10 cellular contexts compared by ENCODE assay signal in genomic region chr6:33414592-33415271, GRCh38. TPM values are rescaled to one million over a fixed set of nuclear protein-coding genes. Genes with fewer than 3 reads are reported as not detected.
DNase-seq lines count a peak whose midpoint lies in the region; ATAC-seq and TF ChIP-seq lines count a peak whose summit lies in the region.
"Had no signal": no experiment of that assay in that cellular context is flagged by ENCODE, and none has a peak within 500 bp of the region (broad histone marks: within the 10 kb centered on the region; RNA-seq: fewer than 3 reads in every experiment).

No MANE protein-coding gene starts in this region.

- no peak overlapping the region for H3K4me3 ChIP-seq in CD4-positive, CD25-positive, alpha-beta regulatory T cell (ENCODE audit: low read depth, low read length)

- H3K27ac Mint-ChIP-seq in CD4-positive, CD25-positive, alpha-beta regulatory T cell = peak overlapping the region; percentile 46 to 99 (median 72)
- H3K27ac Mint-ChIP-seq in H9 (peak overlapping the region; percentile 55 to 84 (median 82); a peak in 4 of 7 replicates), memory B cell (peak overlapping the region; percentile 92)
- peak overlapping the region; percentile 45 for H3K27ac Mint-ChIP-seq in activated T-helper 1 cell treated with anti-CD3 and anti-CD28 coated beads, Interleukin-12 subunit alpha, Interleukin-12 subunit beta, Interleukin-2, Interleukin-4 antibody, amounts not matched to agents 30 ng/mL and 10 ng/mL and 1 ng/mL, durations not matched to agents 14 hours and 24 hours and 36 hours

- H3K4me2 ChIP-seq in H9 (ENCODE audit: insufficient read depth, insufficient read length, low read length) = no peak overlapping the region

- H3K56ac ChIP-seq in H9 (ENCODE audit: insufficient read length, low read depth, low read length) = no peak overlapping the region

- no CpG with 5 or more reads among the region's 12 CpGs for WGBS in H9 (ENCODE audit: extremely low coverage, insufficient read length, low lambda C conversion rate)

- no peak overlapping the region for H3K4ac ChIP-seq in H9 (ENCODE audit: low read depth, low read length)

- H2BK120ac ChIP-seq in H9 (ENCODE audit: low read depth, low read length, poor library complexity, severe bottlenecking) = no peak overlapping the region

- no peak overlapping the region for H3K18ac ChIP-seq in H9 (ENCODE audit: insufficient read length, low read depth, low read length)

- no peak overlapping the region for H4K5ac ChIP-seq in H9 (ENCODE audit: insufficient read length, low read depth, low read length)

- peaks cover 9% of the 10 kb centered on the region for H3K27me3 Mint-ChIP-seq in CD4-positive, CD25-positive, alpha-beta regulatory T cell
- H3K27me3 Mint-ChIP-seq in H9 (ENCODE audit: low read depth) = peaks cover 1% of the 10 kb centered on the region
- H3K27me3 Mint-ChIP-seq in activated T-helper 1 cell treated with anti-CD3 and anti-CD28 coated beads, Interleukin-12 subunit alpha, Interleukin-12 subunit beta, Interleukin-2, Interleukin-4 antibody, amounts not matched to agents 30 ng/mL and 10 ng/mL and 1 ng/mL, durations not matched to agents 14 hours and 24 hours and 36 hours (ENCODE audit: insufficient read depth) = no peaks in the 10 kb centered on the region
- no peaks in the 10 kb centered on the region for H3K27me3 Mint-ChIP-seq in memory B cell

- peaks cover 79% of the 10 kb centered on the region for H3K4me1 ChIP-seq in CD4-positive, CD25-positive, alpha-beta regulatory T cell (ENCODE audit: control insufficient read depth, insufficient read depth, low read length, poor library complexity, severe bottlenecking)
- peaks cover 3% of the 10 kb centered on the region; the same call in 1 of the 2 replicates for H3K4me1 ChIP-seq in H9 (ENCODE audit: insufficient read depth, low read length)

- no peak overlapping the region for H3K9ac ChIP-seq in H9 (ENCODE audit: extremely low read depth, insufficient read length, low read length)

- no peak overlapping the region for H2BK5ac ChIP-seq in H9 (ENCODE audit: insufficient read length, low read length)

- H3K36me3 ChIP-seq in CD4-positive, CD25-positive, alpha-beta regulatory T cell (ENCODE audit: control insufficient read depth, insufficient read depth, low read length) = peaks cover 39% of the 10 kb centered on the region

- no peak for DNase-seq in CD4-positive, CD25-positive, alpha-beta regulatory T cell
- peak; percentile 41 for DNase-seq in H9
- DNase-seq in activated T-helper 1 cell treated with anti-CD3 and anti-CD28 coated beads, Interleukin-12 subunit alpha, Interleukin-12 subunit beta, Interleukin-2, Interleukin-4 antibody, amounts not matched to agents 30 ng/mL and 10 ng/mL and 1 ng/mL, durations not matched to agents 14 hours and 24 hours and 36 hours (ENCODE audit: low spot score) = no peak
- DNase-seq in memory B cell (ENCODE audit: low spot score in 2 of 2) = peak in 1 of 2 donors; percentile 61
- DNase-seq in NCI-H2171 treated with DMSO at 0.1 percent for 48 hours (lab: John Stamatoyannopoulos, UW) = no peak
- DNase-seq: KG1, T-helper 9 cell had no signal

- H3K27ac ChIP-seq in CD4-positive, CD25-positive, alpha-beta regulatory T cell (ENCODE audit: insufficient read depth, low read length, poor library complexity, severe bottlenecking) = peak overlapping the region; percentile 28
- H3K27ac ChIP-seq in H9 (ENCODE audit: insufficient read length, low read depth, low read length) = no peak overlapping the region

- H4K20me1 ChIP-seq in H9 (ENCODE audit: control insufficient read depth, insufficient read depth, insufficient read length) = no peaks in the 10 kb centered on the region

- no peak overlapping the region for H2BK20ac ChIP-seq in H9 (ENCODE audit: low read depth, low read length, poor library complexity, severe bottlenecking)

- H2AFZ ChIP-seq in H9 (ENCODE audit: low read length) = no peak overlapping the region

- H2AK5ac ChIP-seq in H9 (ENCODE audit: insufficient read length, low read length) = no peak overlapping the region

- intact Hi-C loops in activated T-helper 1 cell treated with anti-CD3 and anti-CD28 coated beads, Interleukin-12 subunit alpha, Interleukin-12 subunit beta, Interleukin-2, Interleukin-4 antibody, amounts not matched to agents 30 ng/mL and 10 ng/mL and 1 ng/mL, durations not matched to agents 14 hours and 24 hours and 36 hours (cut with micrococcal nuclease) = loop anchor here (10.0 kb wide), 3 partner anchors 370 to 1240 kb away; partner anchors contain the start of genes AGPAT1, LEMD2, PSMB8 and RNF5

- no peaks in the 10 kb centered on the region for H3K9me3 ChIP-seq in CD4-positive, CD25-positive, alpha-beta regulatory T cell (ENCODE audit: control insufficient read depth in 2 of 2, low read length in 2 of 2)
- no peaks in the 10 kb centered on the region for H3K9me3 ChIP-seq in H9 (ENCODE audit: control insufficient read depth, low read depth, low read length)

- H2BK15ac ChIP-seq in H9 (ENCODE audit: low read depth, low read length) = no peak overlapping the region

- no peak overlapping the region for H4K91ac ChIP-seq in H9 (ENCODE audit: insufficient read length, low read depth, low read length)

- H3K36me3 Mint-ChIP-seq in CD4-positive, CD25-positive, alpha-beta regulatory T cell = peaks cover 31% of the 10 kb centered on the region
- H3K36me3 Mint-ChIP-seq in H9 (ENCODE audit: insufficient read depth in 1 of 3, low read depth in 3 of 3) = peaks cover 30 to 54% (median 52%) of the 10 kb centered on the region in 3 experiments
- peaks cover 29% of the 10 kb centered on the region for H3K36me3 Mint-ChIP-seq in activated T-helper 1 cell treated with anti-CD3 and anti-CD28 coated beads, Interleukin-12 subunit alpha, Interleukin-12 subunit beta, Interleukin-2, Interleukin-4 antibody, amounts not matched to agents 30 ng/mL and 10 ng/mL and 1 ng/mL, durations not matched to agents 14 hours and 24 hours and 36 hours (ENCODE audit: low read depth)
- H3K36me3 Mint-ChIP-seq in memory B cell = peaks cover 22% of the 10 kb centered on the region

- no peaks in the 10 kb centered on the region for H3K9me3 Mint-ChIP-seq in CD4-positive, CD25-positive, alpha-beta regulatory T cell
- H3K9me3 Mint-ChIP-seq in H9 = no peaks in the 10 kb centered on the region
- no peaks in the 10 kb centered on the region for H3K9me3 Mint-ChIP-seq in activated T-helper 1 cell treated with anti-CD3 and anti-CD28 coated beads, Interleukin-12 subunit alpha, Interleukin-12 subunit beta, Interleukin-2, Interleukin-4 antibody, amounts not matched to agents 30 ng/mL and 10 ng/mL and 1 ng/mL, durations not matched to agents 14 hours and 24 hours and 36 hours
- H3K9me3 Mint-ChIP-seq in memory B cell = no peaks in the 10 kb centered on the region

- peak; percentile 64 for TF ChIP-seq CTCF in H9 (conservative IDR thresholded peaks at IDR 0.05)

- no peaks in the 10 kb centered on the region for H3K27me3 ChIP-seq in CD4-positive, CD25-positive, alpha-beta regulatory T cell (ENCODE audit: control insufficient read depth, insufficient read depth, low read length)
- no peaks in the 10 kb centered on the region for H3K27me3 ChIP-seq in H9 (ENCODE audit: insufficient read depth, low read length)

- H3K79me1 ChIP-seq in H9 (ENCODE audit: insufficient read depth, low read depth, low read length, poor library complexity, severe bottlenecking) = no peaks in the 10 kb centered on the region

- no peak overlapping the region for H3K14ac ChIP-seq in H9 (ENCODE audit: insufficient read depth, low read length)

- H3K4me3 Mint-ChIP-seq in CD4-positive, CD25-positive, alpha-beta regulatory T cell = peak overlapping the region in 3 of 4 donors; percentile 29 to 94 (median 60)
- H3K4me3 Mint-ChIP-seq in H9 = peak overlapping the region; percentile 30 to 35; a peak in 4 of 5 replicates
- peak overlapping the region; percentile 6 for H3K4me3 Mint-ChIP-seq in activated T-helper 1 cell treated with anti-CD3 and anti-CD28 coated beads, Interleukin-12 subunit alpha, Interleukin-12 subunit beta, Interleukin-2, Interleukin-4 antibody, amounts not matched to agents 30 ng/mL and 10 ng/mL and 1 ng/mL, durations not matched to agents 14 hours and 24 hours and 36 hours
- H3K4me3 Mint-ChIP-seq in memory B cell = peak overlapping the region; percentile 37

- no peak overlapping the region for H3T11ph ChIP-seq in H9 (ENCODE audit: low read length)

- peaks cover 25% of the 10 kb centered on the region for H3K23me2 ChIP-seq in H9 (ENCODE audit: insufficient read length, low read depth, low read length, poor library complexity, severe bottlenecking)

- peaks cover 22 to 84% (median 59%) of the 10 kb centered on the region in 4 donors for H3K4me1 Mint-ChIP-seq in CD4-positive, CD25-positive, alpha-beta regulatory T cell
- H3K4me1 Mint-ChIP-seq in H9 = peaks cover 44 to 56% of the 10 kb centered on the region in 2 experiments
- peaks cover 76% of the 10 kb centered on the region for H3K4me1 Mint-ChIP-seq in activated T-helper 1 cell treated with anti-CD3 and anti-CD28 coated beads, Interleukin-12 subunit alpha, Interleukin-12 subunit beta, Interleukin-2, Interleukin-4 antibody, amounts not matched to agents 30 ng/mL and 10 ng/mL and 1 ng/mL, durations not matched to agents 14 hours and 24 hours and 36 hours (ENCODE audit: low read depth)
- peaks cover 55% of the 10 kb centered on the region for H3K4me1 Mint-ChIP-seq in memory B cell

- ATAC-seq in CD4-positive, CD25-positive, alpha-beta regulatory T cell (ENCODE audit: low read depth in 2 of 2) = no peak
- no peak for ATAC-seq in memory B cell (ENCODE audit: low read depth)
- ATAC-seq in HG03469 (IDR thresholded peaks at IDR 0.05; ENCODE audit: unreplicated experiment) = no peak
- ATAC-seq in HG03378 (IDR thresholded peaks at IDR 0.05; ENCODE audit: unreplicated experiment) = no peak
- no peak for ATAC-seq in GM21447 (IDR thresholded peaks at IDR 0.05; ENCODE audit: unreplicated experiment)

- no peak overlapping the region for H4K8ac ChIP-seq in H9 (replicated peaks; ENCODE audit: insufficient read length, low read depth, low read length)

- no peak overlapping the region for H3K23ac ChIP-seq in H9 (ENCODE audit: insufficient read length, low read depth, low read length)

- H3K79me2 ChIP-seq in H9 (ENCODE audit: insufficient read depth, low read length) = peaks cover 10% of the 10 kb centered on the region; the same call in 1 of the 2 replicates

- no peak overlapping the region for H2BK12ac ChIP-seq in H9 (ENCODE audit: insufficient read length, low read depth, low read length)

RNA-seq across cellular contexts. Expression of gene CUTA, which starts 3.2 kb away (rescaled TPM):
- total RNA-seq in CD4-positive, CD25-positive, alpha-beta regulatory T cell = 202 TPM
- polyA plus RNA-seq in CD4-positive, CD25-positive, alpha-beta regulatory T cell = 100 to 1,000 TPM; 435 to 529 (median 489) TPM
- 257 and 264 TPM in 2 replicates for total RNA-seq in H9 (2021)
- total RNA-seq in activated T-helper 1 cell treated with anti-CD3 and anti-CD28 coated beads, Interleukin-12 subunit alpha, Interleukin-12 subunit beta, Interleukin-2, Interleukin-4 antibody, amounts not matched to agents 30 ng/mL and 10 ng/mL and 1 ng/mL, durations not matched to agents 14 hours and 24 hours and 36 hours = 131 and 137 TPM in 2 replicates

RNA-seq across cellular contexts. Expression of gene PHF1, which starts 3.9 kb away (rescaled TPM):
- total RNA-seq in CD4-positive, CD25-positive, alpha-beta regulatory T cell = 403 TPM
- 10 to 100 TPM; 41.5 to 72.2 (median 64.1) TPM for polyA plus RNA-seq in CD4-positive, CD25-positive, alpha-beta regulatory T cell
- total RNA-seq in H9 (2021) = 49.8 and 56.8 TPM in 2 replicates
- 28.7 and 38.8 TPM in 2 replicates for total RNA-seq in activated T-helper 1 cell treated with anti-CD3 and anti-CD28 coated beads, Interleukin-12 subunit alpha, Interleukin-12 subunit beta, Interleukin-2, Interleukin-4 antibody, amounts not matched to agents 30 ng/mL and 10 ng/mL and 1 ng/mL, durations not matched to agents 14 hours and 24 hours and 36 hours

RNA-seq across cellular contexts. Expression of gene SYNGAP1, which starts 5.1 kb away (rescaled TPM):
- 81.4 TPM for total RNA-seq in CD4-positive, CD25-positive, alpha-beta regulatory T cell
- polyA plus RNA-seq in CD4-positive, CD25-positive, alpha-beta regulatory T cell = under 1 TPM; 0.48 to 0.82 (median 0.63) TPM
- 111 and 121 TPM in 2 replicates for total RNA-seq in H9 (2021)
- 37.1 and 56.6 TPM in 2 replicates for total RNA-seq in activated T-helper 1 cell treated with anti-CD3 and anti-CD28 coated beads, Interleukin-12 subunit alpha, Interleukin-12 subunit beta, Interleukin-2, Interleukin-4 antibody, amounts not matched to agents 30 ng/mL and 10 ng/mL and 1 ng/mL, durations not matched to agents 14 hours and 24 hours and 36 hours

RNA-seq across cellular contexts. Expression of gene KIFC1, which starts 23.1 kb away (rescaled TPM):
- 8.7 TPM for total RNA-seq in CD4-positive, CD25-positive, alpha-beta regulatory T cell
- 1 to 10 TPM in 3 of 4 donors, under 1 TPM in 1; 0.41 to 3.9 (median 1.3) TPM for polyA plus RNA-seq in CD4-positive, CD25-positive, alpha-beta regulatory T cell
- total RNA-seq in H9 (2021) = 73.1 and 73.8 TPM in 2 replicates
- 54.7 and 59.6 TPM in 2 replicates for total RNA-seq in activated T-helper 1 cell treated with anti-CD3 and anti-CD28 coated beads, Interleukin-12 subunit alpha, Interleukin-12 subunit beta, Interleukin-2, Interleukin-4 antibody, amounts not matched to agents 30 ng/mL and 10 ng/mL and 1 ng/mL, durations not matched to agents 14 hours and 24 hours and 36 hours

RNA-seq across cellular contexts. Expression of gene ZBTB9, which starts 39.6 kb away (rescaled TPM):
- 8.6 TPM for total RNA-seq in CD4-positive, CD25-positive, alpha-beta regulatory T cell
- polyA plus RNA-seq in CD4-positive, CD25-positive, alpha-beta regulatory T cell = 10 to 100 TPM in 1 of 4 donors, 1 to 10 TPM in 3; 4.5 to 11.7 (median 6.8) TPM
- 48.1 and 53.1 TPM in 2 replicates for total RNA-seq in H9 (2021)
- total RNA-seq in activated T-helper 1 cell treated with anti-CD3 and anti-CD28 coated beads, Interleukin-12 subunit alpha, Interleukin-12 subunit beta, Interleukin-2, Interleukin-4 antibody, amounts not matched to agents 30 ng/mL and 10 ng/mL and 1 ng/mL, durations not matched to agents 14 hours and 24 hours and 36 hours = 15.8 and 17.0 TPM in 2 replicates

Comparison
In these comparisons a context has a peak if more than half of its experiments do, and no peak if none do; other contexts are left out.
1. H3K4me3 Mint-ChIP-seq: peak in every context shown above with its lines; median percentile 60 in CD4-positive, CD25-positive, alpha-beta regulatory T cell; 37 in memory B cell; 32 in H9; 6 in activated T-helper 1 cell treated with anti-CD3 and anti-CD28 coated beads, Interleukin-12 subunit alpha, Interleukin-12 subunit beta, Interleukin-2, Interleukin-4 antibody, amounts not matched to agents 30 ng/mL and 10 ng/mL and 1 ng/mL, durations not matched to agents 14 hours and 24 hours and 36 hours.